Comparison of ENCODE assay signal across 30 cellular contexts in the genomic region with DNA sequence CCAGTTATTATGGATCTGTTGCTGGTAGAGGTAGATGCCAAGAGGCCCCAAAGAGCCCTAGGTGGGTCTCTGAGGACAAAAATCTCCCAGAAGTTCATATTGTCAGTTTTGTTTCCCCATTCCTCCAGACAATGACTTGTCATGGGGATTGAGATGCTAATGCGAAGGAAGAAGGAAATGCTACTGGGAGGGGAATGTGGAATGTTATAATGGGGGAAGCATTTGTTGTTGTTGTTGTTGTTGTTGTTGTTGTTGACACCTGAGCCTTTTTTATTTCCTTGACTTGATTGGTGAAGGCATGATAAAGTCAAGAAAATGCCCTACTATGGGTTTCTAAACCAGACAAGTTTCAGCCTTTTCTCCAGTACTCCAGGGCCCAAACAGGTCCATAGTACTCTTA.
"Had no signal": no experiment of that assay in that cellular context is flagged by ENCODE, and none has a peak within 500 bp of the region (broad histone marks: within the 10 kb centered on the region; RNA-seq: fewer than 3 reads in every experiment).

No MANE protein-coding gene starts in this region.

- H3K4me3 Mint-ChIP-seq: immature natural killer cell; naive thymus-derived CD8-positive, alpha-beta T cell; nephron; neural crest cell; stimulated activated memory B cell treated with anti-CD40 and anti-IgM and Interleukin-4, amounts not matched to agents 10 μg/mL and 1 μg/mL and 100 μg/mL, for 72 hours; stimulated activated naive CD8-positive, alpha-beta T cell treated with anti-CD3 and anti-CD28 coated beads, Interleukin-15, amount 100 ng/mL, for 72 hours; type B pancreatic cell had no signal

- H3K27ac Mint-ChIP-seq: immature natural killer cell; naive thymus-derived CD8-positive, alpha-beta T cell; nephron; stimulated activated memory B cell treated with anti-CD40 and anti-IgM and Interleukin-4, amounts not matched to agents 10 μg/mL and 1 μg/mL and 100 μg/mL, for 72 hours; stimulated activated naive CD8-positive, alpha-beta T cell treated with anti-CD3 and anti-CD28 coated beads, Interleukin-15, amount 100 ng/mL, for 72 hours; type B pancreatic cell had no signal

- H3K36me3 Mint-ChIP-seq: immature natural killer cell; naive thymus-derived CD8-positive, alpha-beta T cell; stimulated activated memory B cell treated with anti-CD40 and anti-IgM and Interleukin-4, amounts not matched to agents 10 μg/mL and 1 μg/mL and 100 μg/mL, for 72 hours; type B pancreatic cell had no signal

- H3K36me3 ChIP-seq: left lung, lower lobe of right lung, pancreas, prostate gland, sigmoid colon, spleen, tibial nerve, uterus had no signal

- DNase-seq: hippocampal formation; immature natural killer cell; kidney; left colon; left lung; lower lobe of right lung; mammary epithelial cell; mesenchymal stem cell; naive thymus-derived CD8-positive, alpha-beta T cell; nucleus accumbens; pancreas; retina; right cardiac atrium; sigmoid colon; small intestine; spleen; stimulated activated CD4-positive, alpha-beta T cell treated with anti-CD3 and anti-CD28 coated beads, Interleukin-1b, Interleukin-23, amount 100 ng/mL, for 48 hours; stimulated activated CD4-positive, alpha-beta T cell treated with anti-CD3 and anti-CD28 coated beads, Interleukin-2, amount 100 ng/mL, for 48 hours; stimulated activated CD4-positive, alpha-beta T cell treated with anti-CD3 and anti-CD28 coated beads, Interleukin-4, amount 100 ng/mL, for 4 hours; stimulated activated CD8-positive, alpha-beta memory T cell treated with anti-CD3 and anti-CD28 coated beads, Interleukin-4, amount 100 ng/mL, for 48 hours; stimulated activated naive CD4-positive, alpha-beta T cell treated with Interleukin-2 at 50 U/mL for 16 hours; stimulated activated naive CD8-positive, alpha-beta T cell treated with anti-CD3 and anti-CD28 coated beads, Interleukin-15, amount 100 ng/mL, for 72 hours; substantia nigra; uterus had no signal

- H3K9me3 Mint-ChIP-seq: naive thymus-derived CD8-positive, alpha-beta T cell; nephron; stimulated activated memory B cell treated with anti-CD40 and anti-IgM and Interleukin-4, amounts not matched to agents 10 μg/mL and 1 μg/mL and 100 μg/mL, for 72 hours; stimulated activated naive CD8-positive, alpha-beta T cell treated with anti-CD3 and anti-CD28 coated beads, Interleukin-15, amount 100 ng/mL, for 72 hours; type B pancreatic cell had no signal

- H3K4me1 ChIP-seq: left lung, lower lobe of right lung, pancreas, prostate gland, spleen, tibial nerve, uterus had no signal

- ATAC-seq: left colon; left lung; lower lobe of right lung; naive thymus-derived CD8-positive, alpha-beta T cell; pancreas; right cardiac atrium; stimulated activated memory B cell treated with anti-CD40 and anti-IgM and Interleukin-4, amounts not matched to agents 10 μg/mL and 1 μg/mL and 100 μg/mL, for 72 hours; stimulated activated naive CD8-positive, alpha-beta T cell treated with anti-CD3 and anti-CD28 coated beads, Interleukin-15, amount 100 ng/mL, for 72 hours had no signal

- H3K27me3 Mint-ChIP-seq: stimulated activated memory B cell treated with anti-CD40 and anti-IgM and Interleukin-4, amounts not matched to agents 10 μg/mL and 1 μg/mL and 100 μg/mL, for 72 hours had no signal

- H3K4me3 ChIP-seq: left lung, lower lobe of right lung, pancreas, prostate gland, sigmoid colon, spleen, tibial nerve, uterus had no signal

- H3K4me1 Mint-ChIP-seq: immature natural killer cell; naive thymus-derived CD8-positive, alpha-beta T cell; nephron; neural crest cell; stimulated activated naive CD8-positive, alpha-beta T cell treated with anti-CD3 and anti-CD28 coated beads, Interleukin-15, amount 100 ng/mL, for 72 hours had no signal

- H3K27ac ChIP-seq: left lung, lower lobe of right lung, pancreas, prostate gland, sigmoid colon, spleen, tibial nerve, uterus had no signal

- H3K9me3 ChIP-seq: left lung, lower lobe of right lung, pancreas, prostate gland, sigmoid colon, spleen, tibial nerve, uterus had no signal

- H3K27me3 ChIP-seq: left lung, pancreas, sigmoid colon, spleen, tibial nerve, uterus had no signal
